In genomic region chr11:113255741-113256140, GRCh38 we compare ENCODE assay signal across 30 cellular contexts.
"Had no signal": no experiment of that assay in that cellular context is flagged by ENCODE, and none has a peak within 500 bp of the region (broad histone marks: within the 10 kb centered on the region; RNA-seq: fewer than 3 reads in every experiment).

No MANE protein-coding gene starts in this region.

- H3K36me3 Mint-ChIP-seq: activated naive CD8-positive, alpha-beta T cell had no signal

- H3K9me3 Mint-ChIP-seq: activated B cell treated with CpG ODN at 0.5 μM for 24 hours; activated CD8-positive, alpha-beta T cell treated with anti-CD3 and anti-CD28 coated beads for 36 hours; activated T-cell treated with anti-CD3 and anti-CD28 coated beads, Interleukin-2, amount 50 U/mL, for 4 hours; activated T-helper 17 cell treated with anti-CD3 and anti-CD28 coated beads, Interleukin-2, amount 50 U/mL, for 72 hours; T-helper 2 cell treated with Interferon-gamma antibody and Interleukin-4, amounts not matched to agents 5 μg/mL and 100 μg/mL, for 36 hours had no signal

- H3K36me3 ChIP-seq: colonic mucosa, esophagus squamous epithelium had no signal

- H3K27ac ChIP-seq: adrenal gland, body of pancreas, colonic mucosa, epithelial cell of prostate, esophagus squamous epithelium, gastroesophageal sphincter, WERI-Rb-1 had no signal

- H3K4me1 Mint-ChIP-seq: activated B cell treated with CpG ODN at 0.5 μM for 24 hours; activated T-helper 17 cell treated with anti-CD3 and anti-CD28 coated beads, Interleukin-2, amount 50 U/mL, for 72 hours; T-helper 17 cell had no signal

- DNase-seq: activated B cell treated with CpG ODN at 0.5 μM for 24 hours; activated CD4-positive, alpha-beta T cell treated with anti-CD3 and anti-CD28 coated beads for 48 hours; activated CD4-positive, alpha-beta T cell treated with anti-CD3 and anti-CD28 coated beads, Interleukin-2, amount 50 U/mL, for 1 hour; activated CD4-positive, alpha-beta T cell treated with anti-CD3 and anti-CD28 coated beads, Interleukin-2, amount 50 U/mL, for 48 hours; activated CD8-positive, alpha-beta memory T cell treated with anti-CD3 and anti-CD28 coated beads for 24 hours; activated CD8-positive, alpha-beta T cell treated with anti-CD3 and anti-CD28 coated beads for 36 hours; activated effector memory CD4-positive, alpha-beta T cell treated with Interleukin-2 at 50 U/mL for 16 hours; activated gamma-delta T cell treated with Interleukin-2 at 50 U/mL for 16 hours; activated naive CD4-positive, alpha-beta T cell treated with anti-CD3 and anti-CD28 coated beads, Interleukin-2, amount 50 U/mL, for 16 hours; activated naive CD4-positive, alpha-beta T cell treated with Interleukin-2 at 50 U/mL for 16 hours; activated T-cell treated with anti-CD3 and anti-CD28 coated beads, Interleukin-2, amount 50 U/mL, for 4 hours; adrenal gland; amygdala; aorta; body of pancreas; central memory CD4-positive, alpha-beta T cell; cerebellar nuclear complex; colonic mucosa; effector CD8-positive, alpha-beta T cell; esophagus squamous epithelium; T-helper 1 cell; T-helper 17 cell; T1000; WERI-Rb-1 had no signal

- H3K4me3 ChIP-seq: adrenal gland, body of pancreas, colonic mucosa, esophagus squamous epithelium, gastroesophageal sphincter had no signal

- H3K9me3 ChIP-seq: adrenal gland, body of pancreas, colonic mucosa, esophagus squamous epithelium, gastroesophageal sphincter had no signal

- H3K4me3 Mint-ChIP-seq: activated B cell treated with CpG ODN at 0.5 μM for 24 hours; activated CD8-positive, alpha-beta T cell treated with anti-CD3 and anti-CD28 coated beads for 36 hours; activated naive CD8-positive, alpha-beta T cell; activated T-cell treated with anti-CD3 and anti-CD28 coated beads, Interleukin-2, amount 50 U/mL, for 4 hours; activated T-helper 17 cell treated with anti-CD3 and anti-CD28 coated beads, Interleukin-2, amount 50 U/mL, for 72 hours; T-helper 17 cell; T-helper 2 cell treated with Interferon-gamma antibody and Interleukin-4, amounts not matched to agents 5 μg/mL and 100 μg/mL, for 36 hours had no signal

- H3K27me3 Mint-ChIP-seq: activated naive CD8-positive, alpha-beta T cell had no signal

- H3K27ac Mint-ChIP-seq: activated B cell treated with CpG ODN at 0.5 μM for 24 hours; activated CD8-positive, alpha-beta T cell treated with anti-CD3 and anti-CD28 coated beads for 36 hours; activated naive CD8-positive, alpha-beta T cell; activated T-helper 17 cell treated with anti-CD3 and anti-CD28 coated beads, Interleukin-2, amount 50 U/mL, for 72 hours; T-helper 17 cell; T-helper 2 cell treated with Interferon-gamma antibody and Interleukin-4, amounts not matched to agents 5 μg/mL and 100 μg/mL, for 36 hours had no signal

- H3K4me1 ChIP-seq: body of pancreas, colonic mucosa, esophagus squamous epithelium, gastroesophageal sphincter had no signal

- H3K27me3 ChIP-seq: adrenal gland, body of pancreas, colonic mucosa, esophagus squamous epithelium, gastroesophageal sphincter had no signal

- ATAC-seq: activated CD4-positive, CD25-positive, alpha-beta regulatory T cell treated with anti-CD3 and anti-CD28 coated beads, Interleukin-2, amount 50 U/mL, for 24 hours; activated CD8-positive, alpha-beta T cell treated with anti-CD3 and anti-CD28 coated beads for 36 hours; activated T-cell treated with anti-CD3 and anti-CD28 coated beads, Interleukin-2, amount 50 U/mL, for 4 hours; activated T-helper 17 cell treated with anti-CD3 and anti-CD28 coated beads, Interleukin-2, amount 50 U/mL, for 72 hours; body of pancreas; gastroesophageal sphincter; T-helper 17 cell had no signal
